8 cellular contexts compared by ENCODE assay signal in the genomic region with DNA sequence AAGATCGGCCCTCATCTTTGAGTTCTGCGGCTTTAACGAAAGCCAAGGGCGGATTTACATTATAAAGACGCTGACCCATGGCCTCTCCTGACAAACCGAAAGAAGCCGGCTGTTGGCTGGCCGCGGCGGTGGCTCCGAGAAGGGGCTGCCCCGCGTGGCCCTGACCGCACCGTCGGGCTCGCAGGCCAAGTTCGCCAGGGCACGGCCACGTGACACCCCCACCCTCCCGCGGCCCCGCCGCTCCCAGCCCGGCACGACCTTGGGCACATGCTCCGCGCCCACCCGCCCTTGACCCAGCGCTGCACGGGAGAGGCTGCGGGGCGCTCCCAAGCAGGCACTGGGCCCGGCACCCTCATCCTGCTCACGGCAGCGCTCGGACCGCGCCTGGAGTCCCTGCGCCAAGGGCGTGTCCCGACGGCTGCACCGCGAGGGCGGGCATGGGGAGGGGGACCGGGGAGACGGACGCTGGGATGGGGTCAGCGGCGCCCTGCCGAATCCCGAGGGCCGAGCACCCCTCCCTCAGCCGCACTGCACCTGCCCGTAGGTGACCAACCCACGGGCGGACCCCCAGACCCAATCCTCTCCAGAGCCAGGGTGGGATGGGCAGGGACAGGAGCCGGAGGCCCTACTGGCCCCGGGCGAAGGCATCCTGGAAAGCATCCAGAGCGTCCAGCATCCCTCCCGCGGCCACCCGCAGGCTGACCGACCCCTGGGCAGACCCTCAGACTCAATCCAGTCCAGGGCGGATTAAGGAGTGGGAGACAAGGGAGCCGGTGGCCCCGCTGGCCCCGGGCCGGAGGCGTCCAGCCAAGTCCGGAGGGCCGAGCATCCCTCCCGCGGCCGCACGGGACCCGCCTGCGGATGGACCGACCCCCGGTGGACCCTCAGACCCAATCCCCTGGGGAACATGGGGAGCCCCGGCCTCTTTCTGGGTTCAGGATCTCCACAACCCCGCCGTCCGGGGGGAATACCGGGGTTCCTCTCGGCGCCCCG. TPM values are rescaled to one million over a fixed set of nuclear protein-coding genes. Genes with fewer than 3 reads are reported as not detected.
DNase-seq lines count a peak whose midpoint lies in the region; ATAC-seq, FAIRE-seq and TF ChIP-seq lines count a peak whose summit lies in the region.

No MANE protein-coding gene starts in this region.

- H3K27ac ChIP-seq in A549 (peak overlapping the region; percentile 79 to 93), SJSA1 (peak overlapping the region; percentile 2; the same call in 1 of the 2 replicates), layer of hippocampus (ENCODE audit: low read depth, low read length) (peak overlapping the region; percentile 94)

- H3K27me3 ChIP-seq in SJSA1 (replicated peaks): no peaks in the 10 kb centered on the region
- no peaks in the 10 kb centered on the region for H3K27me3 ChIP-seq in bronchial epithelial cell (ENCODE audit: control insufficient read depth, insufficient read depth, low read length)
- peaks cover 2% of the 10 kb centered on the region for H3K27me3 ChIP-seq in layer of hippocampus (ENCODE audit: control insufficient read depth, insufficient read depth, low read length)

- peaks cover 28% of the 10 kb centered on the region for H3K4me1 ChIP-seq in A549
- H3K4me1 ChIP-seq in SJSA1 (replicated peaks): peaks cover 42% of the 10 kb centered on the region

- TF ChIP-seq CTCF in A549 (IDR thresholded peaks at IDR 0.05) (no peak), GM13976 (IDR thresholded peaks at IDR 0.05; ENCODE audit: borderline replicate concordance, control extremely low read depth, extremely low read depth, insufficient read depth, missing control alignments) (no peak), bronchial epithelial cell (IDR thresholded peaks at IDR 0.05; ENCODE audit: insufficient read depth, low read length, severe bottlenecking) (no peak)

- TF ChIP-seq POLR2A in A549 (IDR thresholded peaks at IDR 0.05; ENCODE audit: low read length): no peak

- ATAC-seq in A549 (peak; percentile 69 to 71), GM18873 (IDR thresholded peaks at IDR 0.05; ENCODE audit: low FRiP score, unreplicated experiment) (no peak)
- no peak for ATAC-seq in stimulated activated naive CD8-positive, alpha-beta T cell treated with anti-CD3 and anti-CD28 coated beads, Interleukin-15, Interleukin-2, amounts not matched to agents 100 U/mL and 50 U/mL, for 24 hours

- no peak for TF ChIP-seq EP300 in A549 (IDR thresholded peaks at IDR 0.05)

- H3K36me3 ChIP-seq in SJSA1 (peaks cover 21% of the 10 kb centered on the region), bronchial epithelial cell (ENCODE audit: control insufficient read depth, insufficient read depth, low read length) (no peaks in the 10 kb centered on the region)

- 17% methylated on average over 13 of the region's 90 CpGs for WGBS in A549 (ENCODE audit: missing lambda C conversion rate)

- H3K9me3 ChIP-seq in A549 (no peaks in the 10 kb centered on the region), SJSA1 (replicated peaks) (no peaks in the 10 kb centered on the region)

- no peak for TF ChIP-seq RAD21 in A549 (conservative IDR thresholded peaks at IDR 0.05 in 1 of 2, IDR thresholded peaks at IDR 0.05 in 1 of 2)

- no peak for FAIRE-seq in A549 (lab: Jason Lieb, UNC)
- FAIRE-seq in bronchial epithelial cell (lab: Jason Lieb, UNC): no peak

- peak overlapping the region; percentile 84 for H3K4me2 ChIP-seq in A549

- peak overlapping the region; percentile 86 for H3K4me3 ChIP-seq in A549
- peak overlapping the region; percentile 83 for H3K4me3 ChIP-seq in SJSA1
- peak overlapping the region; percentile 62 for H3K4me3 ChIP-seq in bronchial epithelial cell (ENCODE audit: low read depth, low read length)

- in situ Hi-C loops in GM13976 (cut with MboI; ENCODE audit: low sequenced_read_pairs, unreplicated experiment): no loop called here

- POLR2A ChIA-PET in A549 (lab: Yijun Ruan, JAX): no interaction called here

- DNase-seq in A549 (ENCODE audit: low read depth in 1 of 2, low spot score in 1 of 2) (peak in 1 of 2 experiments; percentile 42), GM13976 (ENCODE audit: low spot score) (peak; percentile 60), SJSA1 (ENCODE audit: low read depth in 1 of 2, low spot score in 2 of 2) (peak in 1 of 2 experiments; percentile 71), bronchial epithelial cell (ENCODE audit: low read depth) (no peak), COR-L47 (lab: John Stamatoyannopoulos, UW) (no peak)
- DNase-seq in stimulated activated naive CD8-positive, alpha-beta T cell treated with anti-CD3 and anti-CD28 coated beads, Interleukin-15, Interleukin-2, amounts not matched to agents 100 U/mL and 50 U/mL, for 24 hours: peak; percentile 52

- CTCF ChIA-PET in A549 (lab: Yijun Ruan, JAX): no interaction called here

TF ChIP-seq in A549, 52 proteins besides CTCF, POLR2A, EP300 and RAD21:
- TF ChIP-seq PHF8 (IDR thresholded peaks at IDR 0.05; ENCODE audit: borderline replicate concordance, low read depth) (peak; percentile 26; the same call in 1 of the 2 replicates), NR3C1 (IDR thresholded peaks at IDR 0.05) (no peak), RNF2 (IDR thresholded peaks at IDR 0.05; ENCODE audit: borderline replicate concordance, low read depth) (no peak), ZSCAN20 (CRISPR knock-in tag; IDR thresholded peaks at IDR 0.05) (no peak), MYC (IDR thresholded peaks at IDR 0.05; ENCODE audit: borderline replicate concordance, low read length) (peak; percentile 32; the same call in 1 of the 2 replicates), HEYL (CRISPR knock-in tag; IDR thresholded peaks at IDR 0.05) (no peak), JUN (IDR thresholded peaks at IDR 0.05) (0 out of 5 replicates have a peak, but pooled peaks of 1 of the 2 experiments have one; percentile 21)
- TF ChIP-seq, protein P1, sequence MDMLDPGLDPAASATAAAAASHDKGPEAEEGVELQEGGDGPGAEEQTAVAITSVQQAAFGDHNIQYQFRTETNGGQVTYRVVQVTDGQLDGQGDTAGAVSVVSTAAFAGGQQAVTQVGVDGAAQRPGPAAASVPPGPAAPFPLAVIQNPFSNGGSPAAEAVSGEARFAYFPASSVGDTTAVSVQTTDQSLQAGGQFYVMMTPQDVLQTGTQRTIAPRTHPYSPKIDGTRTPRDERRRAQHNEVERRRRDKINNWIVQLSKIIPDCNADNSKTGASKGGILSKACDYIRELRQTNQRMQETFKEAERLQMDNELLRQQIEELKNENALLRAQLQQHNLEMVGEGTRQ (IDR thresholded peaks at IDR 0.05): peak; percentile 50; the same call in 1 of the 2 replicates
- TF ChIP-seq, protein P2, sequence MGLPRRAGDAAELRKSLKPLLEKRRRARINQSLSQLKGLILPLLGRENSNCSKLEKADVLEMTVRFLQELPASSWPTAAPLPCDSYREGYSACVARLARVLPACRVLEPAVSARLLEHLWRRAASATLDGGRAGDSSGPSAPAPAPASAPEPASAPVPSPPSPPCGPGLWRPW (IDR thresholded peaks at IDR 0.05): no peak
- TF ChIP-seq, protein P3, sequence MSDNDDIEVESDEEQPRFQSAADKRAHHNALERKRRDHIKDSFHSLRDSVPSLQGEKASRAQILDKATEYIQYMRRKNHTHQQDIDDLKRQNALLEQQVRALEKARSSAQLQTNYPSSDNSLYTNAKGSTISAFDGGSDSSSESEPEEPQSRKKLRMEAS (IDR thresholded peaks at IDR 0.05): peak; percentile 68

RNA-seq across cellular contexts. Expression of a gene that starts 0.8 kb away (rescaled TPM):
- polyA plus RNA-seq in A549 (2011; rRNA removed): 15.0 and 27.5 TPM in 2 replicates
- polyA plus RNA-seq in A549 (2012; cell fraction: cytosol; rRNA removed): 9.6 and 12.4 TPM in 2 replicates
- 23.1 and 25.3 TPM in 2 replicates for polyA plus RNA-seq in A549 (2012; cell fraction: nucleus; rRNA removed)
- 19.3 to 21.4 TPM (median 20.5 TPM) in 3 replicates for polyA plus RNA-seq in A549 (2017; fragmentation: RNase III; extraction: RNeasy Plus Mini Kit Qiagen cat#74134 plus additional on column Dnase treatment)
- 59.3 and 64.3 TPM in 2 replicates for polyA minus RNA-seq in A549 (2011; rRNA and poly(A)+ RNA removed)
- 39.2 and 61.1 TPM in 2 replicates for total RNA-seq in SJSA1 (2014; rRNA removed; shearing (Covaris generic))
- 29.2 and 35.3 TPM in 2 replicates for total RNA-seq in bronchial epithelial cell

Comparison
In these comparisons a context has a peak if more than half of its experiments do, and no peak if none do; other contexts are left out.
1. ATAC-seq: peak in A549 (2 of 2); none in stimulated activated naive CD8-positive, alpha-beta T cell treated with anti-CD3 and anti-CD28 coated beads, Interleukin-15, Interleukin-2, amounts not matched to agents 100 U/mL and 50 U/mL, for 24 hours (single experiment) and GM18873 (single experiment).
2. DNase-seq: peak in GM13976 (single experiment) and stimulated activated naive CD8-positive, alpha-beta T cell treated with anti-CD3 and anti-CD28 coated beads, Interleukin-15, Interleukin-2, amounts not matched to agents 100 U/mL and 50 U/mL, for 24 hours (single experiment); none in bronchial epithelial cell (single experiment) and COR-L47 (single experiment).
3. H3K27ac ChIP-seq: peak in every context shown above with its lines; median percentile 94 in layer of hippocampus; 86 in A549; 2 in SJSA1.
4. Peak in every context shown above with its lines, with median percentiles within 50 percentile points of each other: H3K4me3 ChIP-seq.